Comparison of ENCODE assay signal across 25 cellular contexts in genomic region chr15:95682129-95682528, GRCh38.
DNase-seq lines count a peak whose midpoint lies in the region; ATAC-seq, FAIRE-seq and TF ChIP-seq lines count a peak whose summit lies in the region.
"Had no signal": no experiment of that assay in that cellular context is flagged by ENCODE, and none has a peak within 500 bp of the region (broad histone marks: within the 10 kb centered on the region; RNA-seq: fewer than 3 reads in every experiment).

No MANE protein-coding gene starts in this region.

- no peaks in the 10 kb centered on the region for H4K20me1 ChIP-seq in HepG2 (ENCODE audit: insufficient read depth, low read length)
- no peaks in the 10 kb centered on the region for H4K20me1 ChIP-seq in H9 (ENCODE audit: control insufficient read depth, insufficient read depth, insufficient read length)
- H4K20me1 ChIP-seq: BLaER1 had no signal

- H3K56ac ChIP-seq in H9 (ENCODE audit: insufficient read length, low read depth, low read length) = no peak overlapping the region

- no peaks in the 10 kb centered on the region for H3K23me2 ChIP-seq in H9 (ENCODE audit: insufficient read length, low read depth, low read length, poor library complexity, severe bottlenecking)

- H3K27ac ChIP-seq in liver (ENCODE audit: low read depth in 1 of 2, low read length in 2 of 2) = peak overlapping the region in 1 of 2 donors; percentile 30
- no peak overlapping the region for H3K27ac ChIP-seq in HepG2 (ENCODE audit: extremely low read length, insufficient read depth, low read length)
- H3K27ac ChIP-seq in testis = peak overlapping the region in 1 of 2 donors; percentile 25
- no peak overlapping the region for H3K27ac ChIP-seq in H9 (ENCODE audit: insufficient read length, low read depth, low read length)
- H3K27ac ChIP-seq: BLaER1, KMS-11, SK-N-MC had no signal

- FAIRE-seq in HepG2 (lab: Jason Lieb, UNC) (no peak), bronchial epithelial cell (lab: Jason Lieb, UNC) (peak; percentile 13)
- FAIRE-seq: A204.1, GM12891, GM19239, H1 had no signal

- WGBS in liver = 34% methylated on average over 3 of the region's 3 CpGs
- 12% methylated on average over 3 of the region's 3 CpGs for WGBS in HepG2 (ENCODE audit: low lambda C conversion rate)
- 62 to 64% methylated on average over 3 of the region's 3 CpGs for WGBS in testis, 2 donors
- no CpG with 5 or more reads among the region's 3 CpGs for WGBS in H9 (ENCODE audit: extremely low coverage, insufficient read length, low lambda C conversion rate)

- H3K36me3 ChIP-seq in liver (ENCODE audit: control insufficient read depth in 4 of 4, insufficient read depth in 3 of 4, low read depth in 1 of 4, low read length in 3 of 4) = no peaks in the 10 kb centered on the region
- H3K36me3 ChIP-seq in HepG2 (replicated peaks in 1 of 2; ENCODE audit: control insufficient read depth in 1 of 2, insufficient read depth in 2 of 2, low read length in 2 of 2) = no peaks in the 10 kb centered on the region
- no peaks in the 10 kb centered on the region for H3K36me3 ChIP-seq in bronchial epithelial cell (ENCODE audit: control insufficient read depth, insufficient read depth, low read length)
- no peaks in the 10 kb centered on the region for H3K36me3 ChIP-seq in testis (ENCODE audit: low read depth, missing control alignments)
- H3K36me3 ChIP-seq: BLaER1 had no signal

- no peaks in the 10 kb centered on the region for H3K36me3 Mint-ChIP-seq in H9 (ENCODE audit: insufficient read depth in 1 of 3, low read depth in 3 of 3)

- H2BK5ac ChIP-seq in H9 (ENCODE audit: insufficient read length, low read length) = no peak overlapping the region

- no peak overlapping the region for H2BK120ac ChIP-seq in H9 (ENCODE audit: low read depth, low read length, poor library complexity, severe bottlenecking)

- H3K23ac ChIP-seq in H9 (ENCODE audit: insufficient read length, low read depth, low read length) = no peak overlapping the region

- no peak overlapping the region for H4K5ac ChIP-seq in H9 (ENCODE audit: insufficient read length, low read depth, low read length)

- TF ChIP-seq EP300 in HepG2 (IDR thresholded peaks at IDR 0.05; ENCODE audit: low read depth in 2 of 2, low read length in 2 of 2) (no peak), HepG2 (CRISPR knock-in tag; IDR thresholded peaks at IDR 0.05; ENCODE audit: borderline replicate concordance) (no peak)

- H3K18ac ChIP-seq in H9 (ENCODE audit: insufficient read length, low read depth, low read length) = no peak overlapping the region

- H3K4me1 ChIP-seq in liver (ENCODE audit: control insufficient read depth in 4 of 4, insufficient read depth in 4 of 4, low read length in 3 of 4) (peaks cover 11 to 30% (median 22%) of the 10 kb centered on the region in 4 donors), HepG2 (ENCODE audit: insufficient read depth, low read length) (no peaks in the 10 kb centered on the region), testis (peaks cover 24% of the 10 kb centered on the region), H9 (ENCODE audit: insufficient read depth, low read length) (no peaks in the 10 kb centered on the region)
- H3K4me1 ChIP-seq: BLaER1 had no signal

- H4K8ac ChIP-seq in H9 (replicated peaks; ENCODE audit: insufficient read length, low read depth, low read length) = no peak overlapping the region

- CTCF ChIA-PET in HepG2 (lab: Yijun Ruan, JAX; ENCODE audit: low intra/inter-chr PET ratio, low total read pairs) = no interaction called here

- no peak overlapping the region for H3K27ac Mint-ChIP-seq in H9
- H3K27ac Mint-ChIP-seq: CD8-positive, alpha-beta memory T cell had no signal

- no peak for TF ChIP-seq POLR2A in HepG2 (IDR thresholded peaks at IDR 0.05; ENCODE audit: insufficient read depth in 1 of 2, low read depth in 2 of 2, low read length in 2 of 2)
- no peak for TF ChIP-seq POLR2A in testis (IDR thresholded peaks at IDR 0.05)

- H3K79me2 ChIP-seq in HepG2 (ENCODE audit: insufficient read depth, low read length) = no peaks in the 10 kb centered on the region
- H3K79me2 ChIP-seq in H9 (ENCODE audit: insufficient read depth, low read length) = no peaks in the 10 kb centered on the region

- BruUV-seq in HepG2 (replicated peaks; lab: Mats Ljungman, UMichigan) = no TSS peak

- H3K14ac ChIP-seq in H9 (ENCODE audit: insufficient read depth, low read length) = no peak overlapping the region

- POLR2A ChIA-PET in HepG2 (lab: Yijun Ruan, JAX) = no interaction called here

- in situ Hi-C loops in HepG2 (cut with HindIII; ENCODE audit: extremely low pct_ligation_motif_present, low pct_unique_long_range_greater_than_20kb) = no loop called here

- no peak overlapping the region for H3T11ph ChIP-seq in H9 (ENCODE audit: low read length)

- no peak overlapping the region for H3K4me2 ChIP-seq in HepG2 (ENCODE audit: low read depth, low read length)
- no peak overlapping the region for H3K4me2 ChIP-seq in H9 (ENCODE audit: insufficient read depth, insufficient read length, low read length)
- H3K4me2 ChIP-seq: BLaER1, KMS-11 had no signal

- no peak overlapping the region for H2BK15ac ChIP-seq in H9 (ENCODE audit: low read depth, low read length)

- no peak overlapping the region for H2BK12ac ChIP-seq in H9 (ENCODE audit: insufficient read length, low read depth, low read length)

- H3K27me3 ChIP-seq in liver (ENCODE audit: control insufficient read depth in 4 of 4, insufficient read depth in 4 of 4, low read length in 3 of 4) = no peaks in the 10 kb centered on the region
- no peaks in the 10 kb centered on the region for H3K27me3 ChIP-seq in HepG2 (ENCODE audit: control insufficient read depth in 1 of 2, insufficient read depth in 2 of 2, low read length in 2 of 2)
- H3K27me3 ChIP-seq in bronchial epithelial cell (ENCODE audit: control insufficient read depth, insufficient read depth, low read length) = no peaks in the 10 kb centered on the region
- H3K27me3 ChIP-seq in testis = no peaks in the 10 kb centered on the region
- H3K27me3 ChIP-seq in H9 (ENCODE audit: insufficient read depth, low read length) = no peaks in the 10 kb centered on the region
- H3K27me3 ChIP-seq: BLaER1 had no signal

- intact Hi-C loops in HepG2 (cut with micrococcal nuclease; ENCODE audit: unreplicated experiment) = no loop called here
- intact Hi-C loops in testis (cut with DNase I; ENCODE audit: low total_unique reads) = no loop called here

- no peak overlapping the region for H2BK20ac ChIP-seq in H9 (ENCODE audit: low read depth, low read length, poor library complexity, severe bottlenecking)

- TF ChIP-seq CTCF in liver (IDR thresholded peaks at IDR 0.05; ENCODE audit: low read depth, low read length, missing input control) = no peak
- TF ChIP-seq CTCF in HepG2 (CRISPR knock-in tag; IDR thresholded peaks at IDR 0.05) = no peak
- no peak for TF ChIP-seq CTCF in bronchial epithelial cell (IDR thresholded peaks at IDR 0.05; ENCODE audit: insufficient read depth, low read length, severe bottlenecking)
- no peak for TF ChIP-seq CTCF in testis (IDR thresholded peaks at IDR 0.05)
- no peak for TF ChIP-seq CTCF in H9 (conservative IDR thresholded peaks at IDR 0.05)

- TF ChIP-seq RAD21 in liver (IDR thresholded peaks at IDR 0.05) (no peak), HepG2 (CRISPR knock-in tag; IDR thresholded peaks at IDR 0.05) (no peak)

- ATAC-seq in HepG2 (no peak), HG02970 (IDR thresholded peaks at IDR 0.05; ENCODE audit: low FRiP score, unreplicated experiment) (no peak)

- H3K4me3 ChIP-seq in liver (ENCODE audit: low read depth in 1 of 3, low read length in 3 of 3) (no peak overlapping the region), HepG2 (replicated peaks in 1 of 3; ENCODE audit: insufficient read depth in 1 of 3, low read depth in 2 of 3, low read length in 3 of 3) (no peak overlapping the region), bronchial epithelial cell (ENCODE audit: low read depth, low read length) (no peak overlapping the region), testis (no peak overlapping the region)
- H3K4me3 ChIP-seq: BLaER1, SK-N-MC had no signal

- H3K9me3 ChIP-seq in liver (ENCODE audit: control insufficient read depth in 4 of 4, low read length in 3 of 4) (no peaks in the 10 kb centered on the region), HepG2 (ENCODE audit: low read length) (peaks cover 51% of the 10 kb centered on the region), testis (no peaks in the 10 kb centered on the region), H9 (ENCODE audit: control insufficient read depth, low read depth, low read length) (no peaks in the 10 kb centered on the region)
- H3K9me3 ChIP-seq: BLaER1 had no signal

- H2AFZ ChIP-seq in HepG2 (ENCODE audit: low read length) (no peak overlapping the region), H9 (ENCODE audit: low read length) (no peak overlapping the region)

- no peak overlapping the region for H3K4me3 Mint-ChIP-seq in H9
- H3K4me3 Mint-ChIP-seq: CD8-positive, alpha-beta memory T cell had no signal

- DNase-seq in HepG2 (ENCODE audit: low spot score) (no peak), bronchial epithelial cell (ENCODE audit: low read depth) (no peak), myocyte (ENCODE audit: low read depth) (peak; percentile 26), NCI-H2107 treated with DMSO at 0.1 percent for 48 hours (lab: John Stamatoyannopoulos, UW; ENCODE audit: unreplicated experiment) (no peak), testis (no peak), H9 (no peak)
- DNase-seq: CD8-positive, alpha-beta memory T cell; DMS53; EL; MV-4-11; NCI-H1436; NCI-H2029; NCI-H2171; NCI-H446 treated with DMSO at 0.1 percent for 48 hours; NCI-H69; SHP77 had no signal

- no peak overlapping the region for H3K4ac ChIP-seq in H9 (ENCODE audit: low read depth, low read length)

- no peak overlapping the region for H4K91ac ChIP-seq in H9 (ENCODE audit: insufficient read length, low read depth, low read length)

- H2AK5ac ChIP-seq in H9 (ENCODE audit: insufficient read length, low read length) = no peak overlapping the region

- H3K9ac ChIP-seq in liver (ENCODE audit: low read depth in 1 of 2, low read length in 2 of 2) (no peak overlapping the region), HepG2 (ENCODE audit: insufficient read depth, low read depth, low read length) (no peak overlapping the region), H9 (ENCODE audit: extremely low read depth, insufficient read length, low read length) (no peak overlapping the region)
- H3K9ac ChIP-seq: BLaER1, KMS-11 had no signal

- no peaks in the 10 kb centered on the region for H3K27me3 Mint-ChIP-seq in H9 (ENCODE audit: low read depth)

- H3K79me1 ChIP-seq in H9 (ENCODE audit: insufficient read depth, low read depth, low read length, poor library complexity, severe bottlenecking) = no peaks in the 10 kb centered on the region

- H3K4me1 Mint-ChIP-seq in H9 = 0 out of 4 replicates have a peak, but pooled peaks cover 0 to 3% of the 10 kb centered on the region in 2 experiments
- H3K4me1 Mint-ChIP-seq: CD8-positive, alpha-beta memory T cell had no signal

- no peaks in the 10 kb centered on the region for H3K9me3 Mint-ChIP-seq in H9
- H3K9me3 Mint-ChIP-seq: CD8-positive, alpha-beta memory T cell had no signal

TF ChIP-seq in liver, 16 proteins besides CTCF, POLR2A, EP300 and RAD21 (continues in another document):
- TF ChIP-seq FOXA1 (IDR thresholded peaks at IDR 0.05) (no peak), JUND (IDR thresholded peaks at IDR 0.05) (peak in 1 of 2 donors; percentile 15), TAF1 (conservative IDR thresholded peaks at IDR 0.05) (no peak)

TF ChIP-seq in HepG2, 621 proteins besides CTCF, POLR2A, EP300 and RAD21 (continues in another document):
- no peak for TF ChIP-seq EHMT2 (IDR thresholded peaks at IDR 0.05; ENCODE audit: borderline replicate concordance, low read depth, low read length)
- TF ChIP-seq SMYD3 (CRISPR knock-in tag; IDR thresholded peaks at IDR 0.05) = no peak
